In the genomic region with DNA sequence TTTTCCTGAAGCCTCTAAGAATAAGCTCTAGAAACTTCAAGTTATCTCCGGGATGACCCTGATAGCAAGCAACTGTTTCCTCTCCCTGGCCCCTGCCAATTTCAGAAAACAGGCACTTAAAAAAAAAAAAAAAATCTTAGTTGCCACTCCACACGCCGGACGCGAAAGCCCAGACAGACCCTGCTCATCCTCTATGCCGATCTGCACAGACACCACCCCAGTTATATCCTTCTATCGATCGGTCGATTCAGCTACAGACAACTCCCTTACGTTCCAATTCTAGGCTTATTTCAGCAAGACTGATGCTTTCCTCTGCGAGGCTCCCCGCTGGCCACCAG, we compare ENCODE assay signal across 9 cellular contexts. TPM values are rescaled to one million over a fixed set of nuclear protein-coding genes. Genes with fewer than 3 reads are reported as not detected.
DNase-seq lines count a peak whose midpoint lies in the region; ATAC-seq and TF ChIP-seq lines count a peak whose summit lies in the region.
"Had no signal": no experiment of that assay in that cellular context is flagged by ENCODE, and none has a peak within 500 bp of the region (broad histone marks: within the 10 kb centered on the region; RNA-seq: fewer than 3 reads in every experiment).

No MANE protein-coding gene starts in this region.

- H3K27ac Mint-ChIP-seq in effector memory CD8-positive, alpha-beta T cell: no peak overlapping the region
- H3K27ac Mint-ChIP-seq: activated T-helper 17 cell treated with anti-CD3 and anti-CD28 coated beads, Interleukin-2, amount 50 U/mL, for 72 hours had no signal

- no peak overlapping the region for H3K18ac ChIP-seq in trophoblast cell (ENCODE audit: low read length)

- H2BK120ac ChIP-seq in trophoblast cell (ENCODE audit: insufficient read depth, low read length, poor library complexity): no peak overlapping the region

- POLR2A ChIA-PET in OCI-LY7 (lab: Charles Lee): interaction anchor here (0.7 to 2.2 kb wide), 9 partner anchors 8 to 1134 kb away, joined by 3 to 8 read pairs (median 4); partner anchors contain the start of gene APH1A

- H3K4me2 ChIP-seq in OCI-LY7 (ENCODE audit: low read length) (peak overlapping the region; percentile 97), trophoblast cell (ENCODE audit: low read length) (peak overlapping the region; percentile 66)

- peak overlapping the region; percentile 35; the same call in 1 of the 2 replicates for H2AFZ ChIP-seq in OCI-LY7 (ENCODE audit: low read length)
- peak overlapping the region; percentile 44 for H2AFZ ChIP-seq in trophoblast cell (ENCODE audit: insufficient read depth, low read length, poor library complexity)

- no peak overlapping the region for H3K4me3 Mint-ChIP-seq in effector memory CD8-positive, alpha-beta T cell
- H3K4me3 Mint-ChIP-seq: activated T-helper 17 cell treated with anti-CD3 and anti-CD28 coated beads, Interleukin-2, amount 50 U/mL, for 72 hours had no signal

- H3K9me3 ChIP-seq in OCI-LY7 (ENCODE audit: low read length) (no peaks in the 10 kb centered on the region; the same call in 1 of the 2 replicates), trophoblast cell (ENCODE audit: insufficient read depth, low read depth, low read length) (no peaks in the 10 kb centered on the region)

- peak overlapping the region; percentile 94 for H3K9ac ChIP-seq in trophoblast cell (ENCODE audit: low read length)

- no peaks in the 10 kb centered on the region for H3K9me2 ChIP-seq in OCI-LY7 (ENCODE audit: insufficient read depth, low read length)

- no peak for ATAC-seq in effector memory CD8-positive, alpha-beta T cell (replicated peaks)

- H2AK5ac ChIP-seq in trophoblast cell (ENCODE audit: low read length): no peak overlapping the region

- no peak for TF ChIP-seq CTCF in OCI-LY7 (conservative IDR thresholded peaks at IDR 0.05; ENCODE audit: low read length)

- peak overlapping the region; percentile 93 for H4K12ac ChIP-seq in trophoblast cell (ENCODE audit: low read depth, low read length)

- H3K27me3 ChIP-seq in trophoblast cell (ENCODE audit: insufficient read depth, low read length): no peaks in the 10 kb centered on the region

- no peak for DNase-seq in OCI-LY7 (ENCODE audit: low spot score)
- DNase-seq in fibroblast of peridontal ligament (ENCODE audit: extremely low read depth): peak; percentile 55
- DNase-seq in trophoblast cell: no peak
- DNase-seq in NCI-H1048 (lab: John Stamatoyannopoulos, UW): no peak
- no peak for DNase-seq in effector memory CD8-positive, alpha-beta T cell
- no peak for DNase-seq in activated CD8-positive, alpha-beta memory T cell treated with anti-CD3 and anti-CD28 coated beads, Interleukin-2, amount 50 U/mL, for 4 hours
- DNase-seq in kidney tubule cell (ENCODE audit: low spot score): no peak

- BruUV-seq in OCI-LY7 (replicated peaks; lab: Mats Ljungman, UMichigan): no TSS peak

- H3K4me3 ChIP-seq in GM08714 (ENCODE audit: low read length) (peak overlapping the region; percentile 93), OCI-LY7 (ENCODE audit: low read depth, low read length, poor library complexity, severe bottlenecking) (peak overlapping the region; percentile 96), trophoblast cell (ENCODE audit: low read depth, low read length) (peak overlapping the region; percentile 82)

- H4K8ac ChIP-seq in trophoblast cell (ENCODE audit: low read depth, low read length): peak overlapping the region; percentile 90

- no peak overlapping the region for H2BK12ac ChIP-seq in trophoblast cell (ENCODE audit: low read length)

- H3K4me1 ChIP-seq in OCI-LY7 (ENCODE audit: insufficient read depth, low read length, poor library complexity, severe bottlenecking) (peaks cover 21% of the 10 kb centered on the region), trophoblast cell (ENCODE audit: control insufficient read depth in 1 of 2, insufficient read depth in 2 of 2, low read length in 2 of 2) (no peaks in the 10 kb centered on the region)

- H3K23ac ChIP-seq in trophoblast cell (ENCODE audit: low read length): no peak overlapping the region

- WGBS in trophoblast cell (ENCODE audit: extremely low coverage, insufficient coverage, insufficient read length): no CpG with 5 or more reads among the region's 12 CpGs

- peaks cover 16% of the 10 kb centered on the region for H4K20me1 ChIP-seq in OCI-LY7 (ENCODE audit: insufficient read depth, low read length)

- peak overlapping the region; percentile 85 for H3K4ac ChIP-seq in trophoblast cell (ENCODE audit: low read depth, low read length)

- H3K27me3 Mint-ChIP-seq in effector memory CD8-positive, alpha-beta T cell: no peaks in the 10 kb centered on the region
- H3K27me3 Mint-ChIP-seq: activated T-helper 17 cell treated with anti-CD3 and anti-CD28 coated beads, Interleukin-2, amount 50 U/mL, for 72 hours had no signal

- H3K36me3 ChIP-seq in OCI-LY7 (ENCODE audit: insufficient read depth, low read length): peaks cover 44% of the 10 kb centered on the region
- H3K36me3 ChIP-seq in trophoblast cell (ENCODE audit: control insufficient read depth in 1 of 2, insufficient read depth in 2 of 2, low read length in 2 of 2): peaks cover 6 to 7% of the 10 kb centered on the region in 2 experiments

- peak overlapping the region; percentile 94 for H2BK5ac ChIP-seq in trophoblast cell (ENCODE audit: low read depth, low read length, poor library complexity)

- peaks cover 36% of the 10 kb centered on the region for H3K36me3 Mint-ChIP-seq in effector memory CD8-positive, alpha-beta T cell (ENCODE audit: insufficient read depth)

- H3K79me1 ChIP-seq in trophoblast cell (ENCODE audit: low read length): peaks cover 17% of the 10 kb centered on the region

- H3K14ac ChIP-seq in trophoblast cell (ENCODE audit: low read length): peak overlapping the region; percentile 93

- H3K79me2 ChIP-seq in OCI-LY7 (ENCODE audit: insufficient read depth, low read depth, low read length): peaks cover 64% of the 10 kb centered on the region
- H3K79me2 ChIP-seq in trophoblast cell (ENCODE audit: control insufficient read depth, insufficient read depth, low read length, poor library complexity): peaks cover 15% of the 10 kb centered on the region

- no peaks in the 10 kb centered on the region for H3K9me3 Mint-ChIP-seq in effector memory CD8-positive, alpha-beta T cell
- H3K9me3 Mint-ChIP-seq: activated T-helper 17 cell treated with anti-CD3 and anti-CD28 coated beads, Interleukin-2, amount 50 U/mL, for 72 hours had no signal

- CTCF ChIA-PET in OCI-LY7 (lab: Charles Lee; ENCODE audit: unreplicated experiment): no interaction called here

- intact Hi-C loops in OCI-LY7 (cut with micrococcal nuclease; ENCODE audit: unreplicated experiment): no loop called here

- H3K4me1 Mint-ChIP-seq in effector memory CD8-positive, alpha-beta T cell (ENCODE audit: low read depth in 2 of 2): peaks cover 14 to 16% of the 10 kb centered on the region in 2 donors

- H4K91ac ChIP-seq in trophoblast cell (ENCODE audit: low read depth, low read length): peak overlapping the region; percentile 67

- peak overlapping the region; percentile 95 for H3K27ac ChIP-seq in OCI-LY7 (ENCODE audit: low read depth, low read length, poor library complexity, severe bottlenecking)
- peak overlapping the region; percentile 72 for H3K27ac ChIP-seq in trophoblast cell (ENCODE audit: low read depth, low read length)

RNA-seq across cellular contexts. Expression of gene ANP32E, which starts 1.6 kb away (rescaled TPM):
- total RNA-seq in OCI-LY7 (2014; rRNA removed; shearing (Covaris generic)): 52.8 and 73.5 TPM in 2 replicates
- total RNA-seq in OCI-LY7 (2022): 152 and 170 TPM in 2 replicates
- polyA plus RNA-seq in trophoblast cell (2013): 51.7 and 51.9 TPM in 2 replicates

RNA-seq across cellular contexts. Expression of gene CA14, which starts 23.3 kb away (rescaled TPM):
- not detected in 2 replicates for total RNA-seq in OCI-LY7 (2014; rRNA removed; shearing (Covaris generic))
- total RNA-seq in OCI-LY7 (2022): not detected in 2 replicates
- polyA plus RNA-seq in trophoblast cell (2013): 1.8 and 2.0 TPM in 2 replicates
- total RNA-seq: activated T-helper 17 cell treated with anti-CD3 and anti-CD28 coated beads, Interleukin-2, amount 50 U/mL, for 72 hours had no signal

RNA-seq across cellular contexts. Expression of gene APH1A, which starts 34.5 kb away (rescaled TPM):
- total RNA-seq in OCI-LY7 (2014; rRNA removed; shearing (Covaris generic)): 83.3 and 113 TPM in 2 replicates
- 122 and 124 TPM in 2 replicates for total RNA-seq in OCI-LY7 (2022)
- polyA plus RNA-seq in trophoblast cell (2013): 79.2 and 79.4 TPM in 2 replicates

RNA-seq across cellular contexts. Expression of gene C1orf54, which starts 38.3 kb away (rescaled TPM):
- total RNA-seq in OCI-LY7 (2014; rRNA removed; shearing (Covaris generic)): 0.44 TPM in 1 of 2 replicates, not detected in the other
- total RNA-seq in OCI-LY7 (2022): 0.61 and 1.5 TPM in 2 replicates
- 1.8 and 2.0 TPM in 2 replicates for polyA plus RNA-seq in trophoblast cell (2013)

RNA-seq across cellular contexts. Expression of gene CIART, which starts 48.1 kb away (rescaled TPM):
- total RNA-seq in OCI-LY7 (2014; rRNA removed; shearing (Covaris generic)): not detected in 2 replicates
- total RNA-seq in OCI-LY7 (2022): 0.63 and 0.68 TPM in 2 replicates
- polyA plus RNA-seq in trophoblast cell (2013): 0.79 and 0.83 TPM in 2 replicates
